2 cellular contexts compared by ENCODE assay signal in the genomic region with DNA sequence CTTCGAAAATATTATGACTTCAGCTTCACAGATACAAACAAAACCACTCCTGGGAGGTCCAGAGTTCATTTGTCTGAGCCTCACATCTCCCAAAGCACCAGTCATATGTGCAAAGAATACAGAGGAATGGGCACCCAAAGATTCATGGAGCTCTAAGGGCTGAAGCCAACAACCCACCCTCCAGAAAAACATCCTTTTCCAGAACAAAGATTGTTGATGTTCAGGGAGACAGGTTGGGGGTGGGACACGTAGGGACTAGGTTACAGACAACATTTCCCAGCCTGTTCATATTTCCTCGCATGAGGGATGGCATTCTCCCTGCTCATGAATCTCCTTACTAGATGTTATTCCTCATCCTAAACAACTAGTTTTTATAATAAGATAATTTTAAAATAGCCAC.
TF ChIP-seq lines count a peak whose summit lies in the region.

No MANE protein-coding gene starts in this region.

TF ChIP-seq in GM23338, 12 proteins besides CTCF, POLR2A, EP300 and RAD21 (continued from another document):
- TF ChIP-seq, protein P1, sequence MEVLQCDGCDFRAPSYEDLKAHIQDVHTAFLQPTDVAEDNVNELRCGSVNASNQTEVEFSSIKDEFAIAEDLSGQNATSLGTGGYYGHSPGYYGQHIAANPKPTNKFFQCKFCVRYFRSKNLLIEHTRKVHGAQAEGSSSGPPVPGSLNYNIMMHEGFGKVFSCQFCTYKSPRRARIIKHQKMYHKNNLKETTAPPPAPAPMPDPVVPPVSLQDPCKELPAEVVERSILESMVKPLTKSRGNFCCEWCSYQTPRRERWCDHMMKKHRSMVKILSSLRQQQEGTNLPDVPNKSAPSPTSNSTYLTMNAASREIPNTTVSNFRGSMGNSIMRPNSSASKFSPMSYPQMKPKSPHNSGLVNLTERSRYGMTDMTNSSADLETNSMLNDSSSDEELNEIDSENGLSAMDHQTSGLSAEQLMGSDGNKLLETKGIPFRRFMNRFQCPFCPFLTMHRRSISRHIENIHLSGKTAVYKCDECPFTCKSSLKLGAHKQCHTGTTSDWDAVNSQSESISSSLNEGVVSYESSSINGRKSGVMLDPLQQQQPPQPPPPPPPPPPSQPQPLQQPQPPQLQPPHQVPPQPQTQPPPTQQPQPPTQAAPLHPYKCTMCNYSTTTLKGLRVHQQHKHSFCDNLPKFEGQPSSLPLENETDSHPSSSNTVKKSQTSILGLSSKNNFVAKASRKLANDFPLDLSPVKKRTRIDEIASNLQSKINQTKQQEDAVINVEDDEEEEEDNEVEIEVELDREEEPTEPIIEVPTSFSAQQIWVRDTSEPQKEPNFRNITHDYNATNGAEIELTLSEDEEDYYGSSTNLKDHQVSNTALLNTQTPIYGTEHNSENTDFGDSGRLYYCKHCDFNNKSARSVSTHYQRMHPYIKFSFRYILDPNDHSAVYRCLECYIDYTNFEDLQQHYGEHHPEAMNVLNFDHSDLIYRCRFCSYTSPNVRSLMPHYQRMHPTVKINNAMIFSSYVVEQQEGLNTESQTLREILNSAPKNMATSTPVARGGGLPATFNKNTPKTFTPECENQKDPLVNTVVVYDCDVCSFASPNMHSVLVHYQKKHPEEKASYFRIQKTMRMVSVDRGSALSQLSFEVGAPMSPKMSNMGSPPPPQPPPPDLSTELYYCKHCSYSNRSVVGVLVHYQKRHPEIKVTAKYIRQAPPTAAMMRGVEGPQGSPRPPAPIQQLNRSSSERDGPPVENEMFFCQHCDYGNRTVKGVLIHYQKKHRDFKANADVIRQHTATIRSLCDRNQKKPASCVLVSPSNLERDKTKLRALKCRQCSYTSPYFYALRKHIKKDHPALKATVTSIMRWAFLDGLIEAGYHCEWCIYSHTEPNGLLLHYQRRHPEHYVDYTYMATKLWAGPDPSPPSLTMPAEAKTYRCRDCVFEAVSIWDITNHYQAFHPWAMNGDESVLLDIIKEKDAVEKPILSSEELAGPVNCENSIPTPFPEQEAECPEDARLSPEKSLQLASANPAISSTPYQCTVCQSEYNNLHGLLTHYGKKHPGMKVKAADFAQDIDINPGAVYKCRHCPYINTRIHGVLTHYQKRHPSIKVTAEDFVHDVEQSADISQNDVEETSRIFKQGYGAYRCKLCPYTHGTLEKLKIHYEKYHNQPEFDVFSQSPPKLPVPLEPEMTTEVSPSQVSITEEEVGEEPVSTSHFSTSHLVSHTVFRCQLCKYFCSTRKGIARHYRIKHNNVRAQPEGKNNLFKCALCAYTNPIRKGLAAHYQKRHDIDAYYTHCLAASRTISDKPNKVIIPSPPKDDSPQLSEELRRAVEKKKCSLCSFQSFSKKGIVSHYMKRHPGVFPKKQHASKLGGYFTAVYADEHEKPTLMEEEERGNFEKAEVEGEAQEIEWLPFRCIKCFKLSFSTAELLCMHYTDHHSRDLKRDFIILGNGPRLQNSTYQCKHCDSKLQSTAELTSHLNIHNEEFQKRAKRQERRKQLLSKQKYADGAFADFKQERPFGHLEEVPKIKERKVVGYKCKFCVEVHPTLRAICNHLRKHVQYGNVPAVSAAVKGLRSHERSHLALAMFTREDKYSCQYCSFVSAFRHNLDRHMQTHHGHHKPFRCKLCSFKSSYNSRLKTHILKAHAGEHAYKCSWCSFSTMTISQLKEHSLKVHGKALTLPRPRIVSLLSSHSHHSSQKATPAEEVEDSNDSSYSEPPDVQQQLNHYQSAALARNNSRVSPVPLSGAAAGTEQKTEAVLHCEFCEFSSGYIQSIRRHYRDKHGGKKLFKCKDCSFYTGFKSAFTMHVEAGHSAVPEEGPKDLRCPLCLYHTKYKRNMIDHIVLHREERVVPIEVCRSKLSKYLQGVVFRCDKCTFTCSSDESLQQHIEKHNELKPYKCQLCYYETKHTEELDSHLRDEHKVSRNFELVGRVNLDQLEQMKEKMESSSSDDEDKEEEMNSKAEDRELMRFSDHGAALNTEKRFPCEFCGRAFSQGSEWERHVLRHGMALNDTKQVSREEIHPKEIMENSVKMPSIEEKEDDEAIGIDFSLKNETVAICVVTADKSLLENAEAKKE (CRISPR knock-in tag; IDR thresholded peaks at IDR 0.05), result no peak
- no peak for TF ChIP-seq JUNB (IDR thresholded peaks at IDR 0.05; ENCODE audit: unreplicated experiment)
- no peak for TF ChIP-seq POLR2AphosphoS5 (IDR thresholded peaks at IDR 0.05; ENCODE audit: low read depth)
- no peak for TF ChIP-seq ZNF114 (CRISPR knock-in tag; IDR thresholded peaks at IDR 0.05)
- TF ChIP-seq CREB1 (CRISPR knock-in tag; IDR thresholded peaks at IDR 0.05; ENCODE audit: low read depth), result no peak
- TF ChIP-seq NANOG (IDR thresholded peaks at IDR 0.05; ENCODE audit: borderline replicate concordance), result no peak
- TF ChIP-seq, protein P2, sequence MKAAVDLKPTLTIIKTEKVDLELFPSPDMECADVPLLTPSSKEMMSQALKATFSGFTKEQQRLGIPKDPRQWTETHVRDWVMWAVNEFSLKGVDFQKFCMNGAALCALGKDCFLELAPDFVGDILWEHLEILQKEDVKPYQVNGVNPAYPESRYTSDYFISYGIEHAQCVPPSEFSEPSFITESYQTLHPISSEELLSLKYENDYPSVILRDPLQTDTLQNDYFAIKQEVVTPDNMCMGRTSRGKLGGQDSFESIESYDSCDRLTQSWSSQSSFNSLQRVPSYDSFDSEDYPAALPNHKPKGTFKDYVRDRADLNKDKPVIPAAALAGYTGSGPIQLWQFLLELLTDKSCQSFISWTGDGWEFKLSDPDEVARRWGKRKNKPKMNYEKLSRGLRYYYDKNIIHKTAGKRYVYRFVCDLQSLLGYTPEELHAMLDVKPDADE (IDR thresholded peaks at IDR 0.05), result no peak
- TF ChIP-seq STAT1 (IDR thresholded peaks at IDR 0.05; ENCODE audit: unreplicated experiment), result no peak
- TF ChIP-seq, protein P3, sequence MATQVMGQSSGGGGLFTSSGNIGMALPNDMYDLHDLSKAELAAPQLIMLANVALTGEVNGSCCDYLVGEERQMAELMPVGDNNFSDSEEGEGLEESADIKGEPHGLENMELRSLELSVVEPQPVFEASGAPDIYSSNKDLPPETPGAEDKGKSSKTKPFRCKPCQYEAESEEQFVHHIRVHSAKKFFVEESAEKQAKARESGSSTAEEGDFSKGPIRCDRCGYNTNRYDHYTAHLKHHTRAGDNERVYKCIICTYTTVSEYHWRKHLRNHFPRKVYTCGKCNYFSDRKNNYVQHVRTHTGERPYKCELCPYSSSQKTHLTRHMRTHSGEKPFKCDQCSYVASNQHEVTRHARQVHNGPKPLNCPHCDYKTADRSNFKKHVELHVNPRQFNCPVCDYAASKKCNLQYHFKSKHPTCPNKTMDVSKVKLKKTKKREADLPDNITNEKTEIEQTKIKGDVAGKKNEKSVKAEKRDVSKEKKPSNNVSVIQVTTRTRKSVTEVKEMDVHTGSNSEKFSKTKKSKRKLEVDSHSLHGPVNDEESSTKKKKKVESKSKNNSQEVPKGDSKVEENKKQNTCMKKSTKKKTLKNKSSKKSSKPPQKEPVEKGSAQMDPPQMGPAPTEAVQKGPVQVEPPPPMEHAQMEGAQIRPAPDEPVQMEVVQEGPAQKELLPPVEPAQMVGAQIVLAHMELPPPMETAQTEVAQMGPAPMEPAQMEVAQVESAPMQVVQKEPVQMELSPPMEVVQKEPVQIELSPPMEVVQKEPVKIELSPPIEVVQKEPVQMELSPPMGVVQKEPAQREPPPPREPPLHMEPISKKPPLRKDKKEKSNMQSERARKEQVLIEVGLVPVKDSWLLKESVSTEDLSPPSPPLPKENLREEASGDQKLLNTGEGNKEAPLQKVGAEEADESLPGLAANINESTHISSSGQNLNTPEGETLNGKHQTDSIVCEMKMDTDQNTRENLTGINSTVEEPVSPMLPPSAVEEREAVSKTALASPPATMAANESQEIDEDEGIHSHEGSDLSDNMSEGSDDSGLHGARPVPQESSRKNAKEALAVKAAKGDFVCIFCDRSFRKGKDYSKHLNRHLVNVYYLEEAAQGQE (IDR thresholded peaks at IDR 0.05; ENCODE audit: unreplicated experiment), result no peak

TF ChIP-seq in WTC11, 78 proteins besides CTCF, POLR2A, EP300 and RAD21 (continued from another document):
- TF ChIP-seq, protein P4, sequence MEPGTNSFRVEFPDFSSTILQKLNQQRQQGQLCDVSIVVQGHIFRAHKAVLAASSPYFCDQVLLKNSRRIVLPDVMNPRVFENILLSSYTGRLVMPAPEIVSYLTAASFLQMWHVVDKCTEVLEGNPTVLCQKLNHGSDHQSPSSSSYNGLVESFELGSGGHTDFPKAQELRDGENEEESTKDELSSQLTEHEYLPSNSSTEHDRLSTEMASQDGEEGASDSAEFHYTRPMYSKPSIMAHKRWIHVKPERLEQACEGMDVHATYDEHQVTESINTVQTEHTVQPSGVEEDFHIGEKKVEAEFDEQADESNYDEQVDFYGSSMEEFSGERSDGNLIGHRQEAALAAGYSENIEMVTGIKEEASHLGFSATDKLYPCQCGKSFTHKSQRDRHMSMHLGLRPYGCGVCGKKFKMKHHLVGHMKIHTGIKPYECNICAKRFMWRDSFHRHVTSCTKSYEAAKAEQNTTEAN (CRISPR knock-in tag; IDR thresholded peaks at IDR 0.05), result no peak
- TF ChIP-seq NR3C1 (CRISPR knock-in tag; conservative IDR thresholded peaks at IDR 0.05; ENCODE audit: low read depth), result no peak
- TF ChIP-seq, protein P5, sequence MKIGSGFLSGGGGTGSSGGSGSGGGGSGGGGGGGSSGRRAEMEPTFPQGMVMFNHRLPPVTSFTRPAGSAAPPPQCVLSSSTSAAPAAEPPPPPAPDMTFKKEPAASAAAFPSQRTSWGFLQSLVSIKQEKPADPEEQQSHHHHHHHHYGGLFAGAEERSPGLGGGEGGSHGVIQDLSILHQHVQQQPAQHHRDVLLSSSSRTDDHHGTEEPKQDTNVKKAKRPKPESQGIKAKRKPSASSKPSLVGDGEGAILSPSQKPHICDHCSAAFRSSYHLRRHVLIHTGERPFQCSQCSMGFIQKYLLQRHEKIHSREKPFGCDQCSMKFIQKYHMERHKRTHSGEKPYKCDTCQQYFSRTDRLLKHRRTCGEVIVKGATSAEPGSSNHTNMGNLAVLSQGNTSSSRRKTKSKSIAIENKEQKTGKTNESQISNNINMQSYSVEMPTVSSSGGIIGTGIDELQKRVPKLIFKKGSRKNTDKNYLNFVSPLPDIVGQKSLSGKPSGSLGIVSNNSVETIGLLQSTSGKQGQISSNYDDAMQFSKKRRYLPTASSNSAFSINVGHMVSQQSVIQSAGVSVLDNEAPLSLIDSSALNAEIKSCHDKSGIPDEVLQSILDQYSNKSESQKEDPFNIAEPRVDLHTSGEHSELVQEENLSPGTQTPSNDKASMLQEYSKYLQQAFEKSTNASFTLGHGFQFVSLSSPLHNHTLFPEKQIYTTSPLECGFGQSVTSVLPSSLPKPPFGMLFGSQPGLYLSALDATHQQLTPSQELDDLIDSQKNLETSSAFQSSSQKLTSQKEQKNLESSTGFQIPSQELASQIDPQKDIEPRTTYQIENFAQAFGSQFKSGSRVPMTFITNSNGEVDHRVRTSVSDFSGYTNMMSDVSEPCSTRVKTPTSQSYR (CRISPR knock-in tag; IDR thresholded peaks at IDR 0.05), result no peak
- no peak for TF ChIP-seq NR2C2 (CRISPR knock-in tag; IDR thresholded peaks at IDR 0.05)
- no peak for TF ChIP-seq SP1 (CRISPR knock-in tag; conservative IDR thresholded peaks at IDR 0.05)
- TF ChIP-seq, protein P6, sequence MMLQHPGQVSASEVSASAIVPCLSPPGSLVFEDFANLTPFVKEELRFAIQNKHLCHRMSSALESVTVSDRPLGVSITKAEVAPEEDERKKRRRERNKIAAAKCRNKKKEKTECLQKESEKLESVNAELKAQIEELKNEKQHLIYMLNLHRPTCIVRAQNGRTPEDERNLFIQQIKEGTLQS (CRISPR knock-in tag; conservative IDR thresholded peaks at IDR 0.05), result no peak
- no peak for TF ChIP-seq KAT7 (CRISPR knock-in tag; IDR thresholded peaks at IDR 0.05; ENCODE audit: borderline replicate concordance)
- TF ChIP-seq, protein P7, sequence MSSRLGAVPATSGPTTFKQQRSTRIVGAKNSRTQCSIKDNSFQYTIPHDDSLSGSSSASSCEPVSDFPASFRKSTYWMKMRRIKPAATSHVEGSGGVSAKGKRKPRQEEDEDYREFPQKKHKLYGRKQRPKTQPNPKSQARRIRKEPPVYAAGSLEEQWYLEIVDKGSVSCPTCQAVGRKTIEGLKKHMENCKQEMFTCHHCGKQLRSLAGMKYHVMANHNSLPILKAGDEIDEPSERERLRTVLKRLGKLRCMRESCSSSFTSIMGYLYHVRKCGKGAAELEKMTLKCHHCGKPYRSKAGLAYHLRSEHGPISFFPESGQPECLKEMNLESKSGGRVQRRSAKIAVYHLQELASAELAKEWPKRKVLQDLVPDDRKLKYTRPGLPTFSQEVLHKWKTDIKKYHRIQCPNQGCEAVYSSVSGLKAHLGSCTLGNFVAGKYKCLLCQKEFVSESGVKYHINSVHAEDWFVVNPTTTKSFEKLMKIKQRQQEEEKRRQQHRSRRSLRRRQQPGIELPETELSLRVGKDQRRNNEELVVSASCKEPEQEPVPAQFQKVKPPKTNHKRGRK (CRISPR knock-in tag; IDR thresholded peaks at IDR 0.05; ENCODE audit: borderline replicate concordance), result no peak
- no peak for TF ChIP-seq NFYB (CRISPR knock-in tag; conservative IDR thresholded peaks at IDR 0.05; ENCODE audit: low read depth)
- TF ChIP-seq JAZF1 (CRISPR knock-in tag; IDR thresholded peaks at IDR 0.05), result no peak
